Comparison of ENCODE assay signal across 1 cellular context in the genomic region with DNA sequence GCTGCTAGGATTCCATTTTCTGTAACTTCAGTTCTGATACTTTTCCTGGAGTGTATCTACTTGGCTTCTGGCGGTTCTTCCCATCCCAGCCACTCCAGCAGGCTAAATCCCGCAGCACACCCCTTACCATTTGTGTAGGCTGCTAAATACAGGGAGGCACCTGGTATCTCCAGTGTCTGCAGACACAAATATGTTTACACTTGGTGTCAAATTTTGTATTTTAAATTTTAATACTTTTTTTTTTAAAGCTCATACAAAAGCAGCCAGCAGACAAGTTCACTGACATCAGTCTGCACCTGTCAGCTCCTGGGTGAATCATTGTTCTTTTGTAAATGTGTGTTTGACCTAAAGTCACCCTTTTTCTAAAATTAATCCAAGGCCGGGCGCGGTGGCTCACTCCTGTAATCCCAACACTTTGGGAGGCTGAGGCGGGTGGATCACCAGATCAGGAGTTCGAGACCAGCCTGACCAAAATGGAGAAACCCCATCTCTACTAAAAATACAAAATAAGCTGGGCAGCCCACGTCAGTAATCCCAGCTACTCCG.
TF ChIP-seq lines count a peak whose summit lies in the region.

No MANE protein-coding gene starts in this region.

TF ChIP-seq in H1, 55 proteins besides CTCF, POLR2A, EP300 and RAD21:
- no peak for TF ChIP-seq SIX5 (IDR thresholded peaks at IDR 0.05; ENCODE audit: low read depth, low read length)
- TF ChIP-seq CHD7 (IDR thresholded peaks at IDR 0.05; ENCODE audit: insufficient replicate concordance, low read length): no peak
- TF ChIP-seq TAF7 (optimal IDR thresholded peaks at IDR 0.05; ENCODE audit: borderline replicate concordance, low read depth, low read length): no peak
- no peak for TF ChIP-seq BACH1 (IDR thresholded peaks at IDR 0.05; ENCODE audit: low read length)
